Comparison of ENCODE assay signal across 22 cellular contexts in the genomic region with DNA sequence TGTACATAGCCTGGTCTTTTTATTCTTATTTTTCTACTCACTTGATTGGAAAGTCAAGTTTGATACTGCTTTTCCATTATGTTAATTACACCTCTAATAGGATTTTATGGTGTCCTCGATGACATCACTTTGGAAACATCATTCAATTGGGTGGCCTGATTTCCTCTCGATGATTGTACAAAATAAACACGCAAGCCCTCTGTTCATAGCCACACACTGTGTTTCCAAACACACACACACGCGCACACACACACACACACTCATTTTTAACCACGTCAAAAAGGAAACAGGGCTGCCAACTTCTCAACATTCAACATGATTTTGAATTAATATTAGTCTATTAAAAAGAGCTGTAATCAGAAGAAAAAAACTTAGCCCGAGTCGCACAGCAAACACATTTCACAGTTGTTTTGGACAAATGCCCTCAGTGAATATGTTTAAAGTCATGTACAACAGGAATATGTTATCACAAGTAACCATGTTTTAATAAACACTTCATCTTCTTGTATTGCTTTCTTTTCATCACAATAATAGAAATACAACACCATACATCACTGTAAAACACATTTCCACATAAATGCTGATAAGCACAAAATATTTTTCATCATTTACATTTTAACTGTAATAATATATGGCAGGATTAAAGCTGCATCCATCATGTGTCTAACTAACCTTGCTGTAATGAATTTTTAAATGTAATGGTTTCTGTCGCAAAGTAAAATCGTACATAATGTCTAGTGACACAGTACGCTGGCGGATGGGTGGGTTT.
DNase-seq lines count a peak whose midpoint lies in the region; ATAC-seq lines count a peak whose summit lies in the region.
"Had no signal": no experiment of that assay in that cellular context is flagged by ENCODE, and none has a peak within 500 bp of the region (broad histone marks: within the 10 kb centered on the region; RNA-seq: fewer than 3 reads in every experiment).

No MANE protein-coding gene starts in this region.

- peak; percentile 4 for DNase-seq in DMS79 treated with DMSO at 0.1 percent for 48 hours (lab: John Stamatoyannopoulos, UW)
- no peak for DNase-seq in DMS79 (lab: John Stamatoyannopoulos, UW)
- peak; percentile 19 for DNase-seq in LHCN-M2 (ENCODE audit: low read depth)
- peak; percentile 66 for DNase-seq in NCI-H774 (lab: John Stamatoyannopoulos, UW)
- DNase-seq in fibroblast of peridontal ligament (ENCODE audit: extremely low read depth): peak; percentile 45
- DNase-seq: 8988T; activated CD4-positive, alpha-beta T cell treated with anti-CD3 and anti-CD28 coated beads, Interleukin-2, amount 50 U/mL, for 4 hours; activated effector memory CD4-positive, alpha-beta T cell treated with anti-CD3 and anti-CD28 coated beads, Interleukin-2, amount 50 U/mL, for 16 hours; BE2C; COR-L47; erythroblast; kidney glomerular epithelial cell; mesenchymal stem cell; NCI-H187 treated with DMSO at 0.1 percent for 48 hours; NCI-H524 treated with DMSO at 0.1 percent for 48 hours; SIG-M5; stimulated activated CD4-positive, alpha-beta T cell treated with anti-CD3 and anti-CD28 coated beads, Interleukin-12 subunit alpha, Interleukin-12 subunit beta, amount 100 ng/mL, for 4 hours; T-helper 17 cell; upper lobe of left lung had no signal

- ATAC-seq in HG03139 (IDR thresholded peaks at IDR 0.05; ENCODE audit: unreplicated experiment) (no peak), GM18867 (IDR thresholded peaks at IDR 0.05; ENCODE audit: unreplicated experiment) (no peak), HG03280 (IDR thresholded peaks at IDR 0.05; ENCODE audit: unreplicated experiment) (no peak)
- ATAC-seq: T-helper 17 cell had no signal
